In the genomic region with DNA sequence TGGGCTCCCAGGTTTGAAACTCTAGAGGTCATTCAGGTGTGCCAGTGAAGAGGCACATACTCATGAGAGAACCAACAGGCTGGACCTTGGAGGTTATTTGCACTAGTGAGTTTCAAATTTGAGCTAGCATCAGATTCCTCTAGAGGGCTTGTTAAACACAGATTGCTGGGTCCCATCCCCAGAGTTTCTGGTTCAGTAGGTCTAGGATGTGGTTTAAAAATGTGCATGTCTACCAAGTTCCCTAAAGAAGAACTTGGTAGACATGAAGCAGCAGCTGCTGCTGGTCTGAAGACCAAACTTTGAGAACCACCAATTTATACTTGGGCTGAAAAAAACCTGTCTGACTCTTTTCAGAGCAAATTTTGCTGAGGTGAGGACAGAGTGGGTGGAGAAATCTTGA, we compare ENCODE assay signal across 10 cellular contexts.
DNase-seq lines count a peak whose midpoint lies in the region; ATAC-seq, FAIRE-seq and TF ChIP-seq lines count a peak whose summit lies in the region.
"Had no signal": no experiment of that assay in that cellular context is flagged by ENCODE, and none has a peak within 500 bp of the region (broad histone marks: within the 10 kb centered on the region; RNA-seq: fewer than 3 reads in every experiment).

No MANE protein-coding gene starts in this region.

- no peak for TF ChIP-seq POLR2A in H54 (IDR thresholded peaks at IDR 0.05; ENCODE audit: low read depth, low read length)

- peak overlapping the region; percentile 49 to 64 (median 53) for H3K4me3 Mint-ChIP-seq in immature natural killer cell

- ATAC-seq in GM19324 (IDR thresholded peaks at IDR 0.05; ENCODE audit: low FRiP score, unreplicated experiment), result peak; percentile 30

- DNase-seq in AML-193 (lab: John Stamatoyannopoulos, UW) (peak; percentile 28 to 31), Kasumi-1 (lab: John Stamatoyannopoulos, UW) (peak; percentile 57 to 60), immature natural killer cell (peak; percentile 19 to 35 (median 23)), occipital lobe (lab: John Stamatoyannopoulos, UW) (no peak), H54 (ENCODE audit: insufficient read length, low spot score) (no peak), DMS53 (lab: John Stamatoyannopoulos, UW) (no peak)
- DNase-seq in stimulated activated CD4-positive, alpha-beta T cell treated with anti-CD3 and anti-CD28 coated beads, Interleukin-2, amount 100 ng/mL, for 24 hours, result no peak
- DNase-seq: NCI-H187 treated with DMSO at 0.1 percent for 48 hours had no signal

- peak overlapping the region; percentile 50 to 87 (median 85) for H3K27ac Mint-ChIP-seq in immature natural killer cell

- no peak for FAIRE-seq in H54 (lab: Jason Lieb, UNC)
- FAIRE-seq: keratinocyte had no signal

- H3K4me1 Mint-ChIP-seq in immature natural killer cell, result peaks cover 87 to 91% of the 10 kb centered on the region in 2 donors

- H3K36me3 Mint-ChIP-seq in immature natural killer cell, result peaks cover 0 to 9% (median 3%) of the 10 kb centered on the region in 3 donors

- peaks cover 3 to 7% (median 4%) of the 10 kb centered on the region in 3 donors for H3K27me3 Mint-ChIP-seq in immature natural killer cell (ENCODE audit: low read depth in 3 of 3)

- no peaks in the 10 kb centered on the region for H3K9me3 Mint-ChIP-seq in immature natural killer cell

Comparison
In these comparisons a context has a peak if more than half of its experiments do, and no peak if none do; other contexts are left out.
1. DNase-seq: peak in AML-193 (2 of 2), Kasumi-1 (2 of 2) and immature natural killer cell (3 of 3); none in occipital lobe (single experiment), H54 (single experiment), DMS53 (single experiment) and stimulated activated CD4-positive, alpha-beta T cell treated with anti-CD3 and anti-CD28 coated beads, Interleukin-2, amount 100 ng/mL, for 24 hours (0 of 2).